Comparison of ENCODE assay signal across 19 cellular contexts in the genomic region with DNA sequence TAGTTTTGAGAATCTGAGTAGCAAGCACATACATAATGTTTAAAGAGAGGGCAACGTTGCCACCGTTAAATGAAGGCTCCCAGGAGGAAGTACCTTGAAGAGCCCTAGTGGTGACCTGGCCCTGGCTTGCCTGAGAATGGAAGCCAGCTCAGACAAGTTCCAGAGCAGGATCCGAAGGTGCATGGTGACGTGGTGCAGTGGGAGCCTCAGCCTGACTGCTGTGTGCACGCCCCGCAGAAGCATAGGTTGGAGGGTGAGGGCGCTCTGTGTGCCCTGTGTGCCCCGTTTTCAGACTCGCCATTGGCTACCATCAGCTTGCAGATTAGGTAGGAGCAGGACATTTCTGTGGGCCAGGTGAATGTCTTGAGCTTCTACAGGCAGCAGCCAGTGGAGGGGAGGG.
A peak's percentile ranks its signal among the peaks of the same experiment; 100 is the strongest.
DNase-seq lines count a peak whose midpoint lies in the region; ATAC-seq, FAIRE-seq and TF ChIP-seq lines count a peak whose summit lies in the region.
"Had no signal": no experiment of that assay in that cellular context is flagged by ENCODE, and none has a peak within 500 bp of the region (broad histone marks: within the 10 kb centered on the region; RNA-seq: fewer than 3 reads in every experiment).

No MANE protein-coding gene starts in this region.

- H2AFZ ChIP-seq in neuronal stem cell (ENCODE audit: low read length), result no peak overlapping the region
- H2AFZ ChIP-seq: GM23248 had no signal

- H2AK5ac ChIP-seq in neuronal stem cell (ENCODE audit: low read depth, low read length), result peak overlapping the region; percentile 71

- WGBS in neuronal stem cell (ENCODE audit: extremely low coverage in 2 of 2, insufficient read length in 2 of 2, insufficient replicate concordance in 1 of 2), 2 donors, result no CpG with 5 or more reads among the region's 9 CpGs

- no peak for ATAC-seq in CD4-positive, CD25-positive, alpha-beta regulatory T cell (ENCODE audit: low read depth in 2 of 2)
- peak; percentile 66 for ATAC-seq in foreskin keratinocyte
- ATAC-seq: CD8-positive, alpha-beta T cell had no signal

- H2BK12ac ChIP-seq in neuronal stem cell (ENCODE audit: low read length), result no peak overlapping the region

- H2BK120ac ChIP-seq in neuronal stem cell (ENCODE audit: low read depth, low read length), result no peak overlapping the region

- H3K4me3 Mint-ChIP-seq in CD4-positive, CD25-positive, alpha-beta regulatory T cell, result no peak overlapping the region
- H3K4me3 Mint-ChIP-seq: CD14-positive monocyte; CD8-positive, alpha-beta T cell; H9; IgD-negative memory B cell had no signal

- no peak overlapping the region for H3K14ac ChIP-seq in neuronal stem cell (ENCODE audit: low read length)

- H3K27me3 Mint-ChIP-seq in CD4-positive, CD25-positive, alpha-beta regulatory T cell, result no peaks in the 10 kb centered on the region
- H3K27me3 Mint-ChIP-seq: IgD-negative memory B cell had no signal

- peak overlapping the region; percentile 39 for H3K23ac ChIP-seq in neuronal stem cell (ENCODE audit: low read depth, low read length, poor library complexity)

- H4K8ac ChIP-seq in neuronal stem cell (ENCODE audit: low read depth, low read length), result peak overlapping the region; percentile 24

- no peaks in the 10 kb centered on the region for H3K79me1 ChIP-seq in neuronal stem cell (ENCODE audit: low read depth, low read length)

- no peaks in the 10 kb centered on the region for H3K9me3 ChIP-seq in CD4-positive, CD25-positive, alpha-beta regulatory T cell (ENCODE audit: control insufficient read depth in 2 of 2, low read length in 2 of 2)
- no peaks in the 10 kb centered on the region for H3K9me3 ChIP-seq in neuronal stem cell (replicated peaks in 1 of 2; ENCODE audit: control insufficient read depth in 2 of 2, insufficient read depth in 1 of 2, low read depth in 1 of 2, low read length in 2 of 2)
- H3K9me3 ChIP-seq: BLaER1 had no signal

- no peak for FAIRE-seq in bronchial epithelial cell (lab: Jason Lieb, UNC)
- FAIRE-seq: GM12891, GM19239, HTR-8/SVneo had no signal

- H3K27ac ChIP-seq in CD4-positive, CD25-positive, alpha-beta regulatory T cell (ENCODE audit: insufficient read depth, low read length, poor library complexity, severe bottlenecking), result no peak overlapping the region
- H3K27ac ChIP-seq in foreskin keratinocyte (no peak overlapping the region), neuronal stem cell (replicated peaks; ENCODE audit: low read length) (no peak overlapping the region)
- H3K27ac ChIP-seq: BLaER1, GM23248 had no signal

- peak; percentile 11 for TF ChIP-seq CTCF in bronchial epithelial cell (IDR thresholded peaks at IDR 0.05; ENCODE audit: insufficient read depth, low read length, severe bottlenecking)
- no peak for TF ChIP-seq CTCF in foreskin keratinocyte (conservative IDR thresholded peaks at IDR 0.05)

- H3K9me3 Mint-ChIP-seq in CD4-positive, CD25-positive, alpha-beta regulatory T cell, result no peaks in the 10 kb centered on the region
- H3K9me3 Mint-ChIP-seq: CD8-positive, alpha-beta T cell; H9 had no signal

- no peak overlapping the region for H2BK15ac ChIP-seq in neuronal stem cell (ENCODE audit: low read length)

- H3K4me2 ChIP-seq in neuronal stem cell (ENCODE audit: insufficient read depth, low read length, poor library complexity, severe bottlenecking), result no peak overlapping the region
- H3K4me2 ChIP-seq: BLaER1 had no signal

- H3K4me1 Mint-ChIP-seq in CD4-positive, CD25-positive, alpha-beta regulatory T cell, result peaks cover 0 to 2% (median 0%) of the 10 kb centered on the region in 4 donors
- H3K4me1 Mint-ChIP-seq: CD14-positive monocyte had no signal

- H3K18ac ChIP-seq in neuronal stem cell (ENCODE audit: low read length), result peak overlapping the region; percentile 67

- no peak overlapping the region for H3K9ac ChIP-seq in neuronal stem cell (ENCODE audit: low read depth, low read length, poor library complexity)
- H3K9ac ChIP-seq: BLaER1, GM23248 had no signal

- in situ Hi-C loops in G401 (cut with HindIII; ENCODE audit: low sequenced_read_pairs), result no loop called here

- H4K91ac ChIP-seq in neuronal stem cell (ENCODE audit: low read depth, low read length, poor library complexity), result no peak overlapping the region

- no peak overlapping the region for H3K4me3 ChIP-seq in CD4-positive, CD25-positive, alpha-beta regulatory T cell (ENCODE audit: low read depth, low read length)
- H3K4me3 ChIP-seq in bronchial epithelial cell (ENCODE audit: low read depth, low read length) (no peak overlapping the region), neuronal stem cell (ENCODE audit: low read length in 2 of 2) (no peak overlapping the region)
- H3K4me3 ChIP-seq: BLaER1, GM23248 had no signal

- H3K27me3 ChIP-seq in CD4-positive, CD25-positive, alpha-beta regulatory T cell (ENCODE audit: control insufficient read depth, insufficient read depth, low read length), result no peaks in the 10 kb centered on the region
- no peaks in the 10 kb centered on the region for H3K27me3 ChIP-seq in bronchial epithelial cell (ENCODE audit: control insufficient read depth, insufficient read depth, low read length)
- H3K27me3 ChIP-seq in foreskin keratinocyte, result no peaks in the 10 kb centered on the region
- H3K27me3 ChIP-seq in neuronal stem cell (ENCODE audit: control insufficient read depth in 3 of 3, insufficient read depth in 3 of 3, low read depth in 1 of 3, low read length in 3 of 3), result no peaks in the 10 kb centered on the region
- H3K27me3 ChIP-seq: BLaER1 had no signal

- no peaks in the 10 kb centered on the region for H3K4me1 ChIP-seq in CD4-positive, CD25-positive, alpha-beta regulatory T cell (ENCODE audit: control insufficient read depth, insufficient read depth, low read length, poor library complexity, severe bottlenecking)
- H3K4me1 ChIP-seq in foreskin keratinocyte, result no peaks in the 10 kb centered on the region
- no peaks in the 10 kb centered on the region for H3K4me1 ChIP-seq in neuronal stem cell (ENCODE audit: control insufficient read depth in 2 of 2, insufficient read depth in 1 of 2, low read depth in 1 of 2, low read length in 2 of 2)

- DNase-seq in CD4-positive, CD25-positive, alpha-beta regulatory T cell, result no peak
- DNase-seq in bronchial epithelial cell (ENCODE audit: low read depth) (peak; percentile 62), foreskin keratinocyte (no peak), neuronal stem cell (ENCODE audit: low spot score) (no peak), SKM-1 treated with dmso at 0.1 percent for 144 hours (lab: John Stamatoyannopoulos, UW; ENCODE audit: unreplicated experiment) (no peak), GM03348 (ENCODE audit: low spot score) (no peak), G401 (ENCODE audit: low spot score) (no peak)
- DNase-seq: 8988T; Calu3; CD8-positive, alpha-beta T cell; DMS79 treated with DMSO at 0.1 percent for 48 hours; GM23248; H9 had no signal

- H3K36me3 Mint-ChIP-seq in CD4-positive, CD25-positive, alpha-beta regulatory T cell, result peaks cover 43% of the 10 kb centered on the region

- peaks cover 5% of the 10 kb centered on the region for H3K36me3 ChIP-seq in CD4-positive, CD25-positive, alpha-beta regulatory T cell (ENCODE audit: control insufficient read depth, insufficient read depth, low read length)
- H3K36me3 ChIP-seq in bronchial epithelial cell (ENCODE audit: control insufficient read depth, insufficient read depth, low read length) (no peaks in the 10 kb centered on the region), neuronal stem cell (replicated peaks in 1 of 2; ENCODE audit: control insufficient read depth in 2 of 2, insufficient read depth in 2 of 2, low read length in 2 of 2) (no peaks in the 10 kb centered on the region)

- peak overlapping the region; percentile 60 for H2BK5ac ChIP-seq in neuronal stem cell (ENCODE audit: low read length)

- H3K4ac ChIP-seq in neuronal stem cell (ENCODE audit: low read length), result no peak overlapping the region

- H3K27ac Mint-ChIP-seq in CD4-positive, CD25-positive, alpha-beta regulatory T cell, result peak overlapping the region in 2 of 3 donors; percentile 41 to 52
- H3K27ac Mint-ChIP-seq: CD14-positive monocyte; CD8-positive, alpha-beta T cell had no signal
